ENCODE assay signal across 13 cellular contexts in the genomic region with DNA sequence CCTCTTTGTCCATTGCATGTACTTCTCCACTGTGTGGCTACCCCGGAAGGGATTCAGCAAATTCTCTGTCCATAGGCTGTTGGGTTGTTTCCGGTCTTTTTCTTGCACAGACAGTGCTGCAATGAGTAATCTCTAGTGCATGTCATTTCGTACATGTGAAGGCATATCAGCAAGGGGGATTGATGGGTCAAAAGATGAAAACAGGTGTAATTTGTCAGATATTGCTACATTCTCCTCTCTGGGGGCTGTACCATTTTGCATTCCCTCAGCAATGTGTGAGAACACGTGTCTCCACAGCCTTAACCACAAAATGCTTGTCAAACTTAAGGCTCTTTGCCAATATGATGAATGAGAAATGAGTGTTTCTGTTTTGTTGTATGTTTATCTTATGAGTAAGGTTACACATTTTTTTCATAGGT.
DNase-seq lines count a peak whose midpoint lies in the region; ATAC-seq and TF ChIP-seq lines count a peak whose summit lies in the region.
"Had no signal": no experiment of that assay in that cellular context is flagged by ENCODE, and none has a peak within 500 bp of the region (broad histone marks: within the 10 kb centered on the region; RNA-seq: fewer than 3 reads in every experiment).

No MANE protein-coding gene starts in this region.

- H3K36me3 ChIP-seq in ACC112 (ENCODE audit: insufficient read depth, low read length) (no peaks in the 10 kb centered on the region), IMR-90 (ENCODE audit: control insufficient read depth, insufficient read depth, low read length) (0 out of 2 replicates have a peak, but pooled peaks cover 1% of the 10 kb centered on the region)
- H3K36me3 ChIP-seq: cardiac muscle cell had no signal

- H3K27ac ChIP-seq in ACC112 (ENCODE audit: low read depth, low read length): peak overlapping the region; percentile 24; the same call in 1 of the 2 replicates
- H3K27ac ChIP-seq in IMR-90 (ENCODE audit: insufficient read depth, low read length): no peak overlapping the region
- H3K27ac ChIP-seq: cardiac muscle cell had no signal

- H3K4me3 ChIP-seq in ACC112 (ENCODE audit: low read depth, low read length): no peak overlapping the region
- H3K4me3 ChIP-seq in IMR-90 (ENCODE audit: insufficient read depth, low read depth, low read length): no peak overlapping the region
- H3K4me3 ChIP-seq: cardiac muscle cell had no signal

- H3K27ac Mint-ChIP-seq in mesothelial cell of epicardium: no peak overlapping the region
- H3K27ac Mint-ChIP-seq: activated CD4-positive, alpha-beta memory T cell treated with anti-CD3 and anti-CD28 coated beads for 36 hours; CD4-positive, alpha-beta T cell had no signal

- H3K23ac ChIP-seq in IMR-90 (ENCODE audit: low read depth, low read length): no peak overlapping the region

- H2AK5ac ChIP-seq in IMR-90 (ENCODE audit: low read depth, low read length): no peak overlapping the region; the same call in 1 of the 2 replicates

- no peak overlapping the region for H3K4me2 ChIP-seq in IMR-90 (ENCODE audit: low read depth, low read length)

- H3K9me3 Mint-ChIP-seq in mesothelial cell of epicardium: no peaks in the 10 kb centered on the region

- POLR2A ChIA-PET in IMR-90 (lab: Charles Lee; ENCODE audit: unreplicated experiment): no interaction called here

- no peak overlapping the region for H3K4me3 Mint-ChIP-seq in mesothelial cell of epicardium
- H3K4me3 Mint-ChIP-seq: activated CD4-positive, alpha-beta memory T cell treated with anti-CD3 and anti-CD28 coated beads for 36 hours; CD4-positive, alpha-beta T cell had no signal

- H3K14ac ChIP-seq in IMR-90 (replicated peaks; ENCODE audit: low read depth, low read length): no peak overlapping the region

- no peak overlapping the region for H2BK20ac ChIP-seq in IMR-90 (ENCODE audit: low read depth, low read length)

- H3K4ac ChIP-seq in IMR-90 (ENCODE audit: low read depth, low read length): no peak overlapping the region

- no peak overlapping the region for H4K8ac ChIP-seq in IMR-90 (ENCODE audit: low read depth in 2 of 2, low read length in 2 of 2)

- no peak overlapping the region for H2BK15ac ChIP-seq in IMR-90 (ENCODE audit: low read depth, low read length)

- no peak overlapping the region for H3K56ac ChIP-seq in IMR-90 (ENCODE audit: extremely low read depth, insufficient read depth, low read length)

- H3K4me1 ChIP-seq in ACC112 (ENCODE audit: control insufficient read depth, insufficient read depth, low read length, unreplicated experiment) (peaks cover 17% of the 10 kb centered on the region), IMR-90 (ENCODE audit: control insufficient read depth, insufficient read depth, low read length) (peaks cover 5% of the 10 kb centered on the region)

- ATAC-seq in GM19023 (IDR thresholded peaks at IDR 0.05; ENCODE audit: unreplicated experiment) (peak; percentile 40), IMR-90 (ENCODE audit: low read depth) (peak; percentile 59), GM18907 (IDR thresholded peaks at IDR 0.05; ENCODE audit: unreplicated experiment) (no peak)

- dilution Hi-C loops in IMR-90 (cut with HindIII; ENCODE audit: low sequenced_read_pairs, unreplicated experiment): no loop called here

- no peak for TF ChIP-seq RAD21 in IMR-90 (IDR thresholded peaks at IDR 0.05; ENCODE audit: low read length)

- H3K27me3 ChIP-seq in ACC112 (ENCODE audit: insufficient read depth, low read length): no peaks in the 10 kb centered on the region
- no peaks in the 10 kb centered on the region for H3K27me3 ChIP-seq in IMR-90 (ENCODE audit: control insufficient read depth, insufficient read depth, low read length)
- H3K27me3 ChIP-seq: cardiac muscle cell had no signal

- H2AFZ ChIP-seq in ACC112 (ENCODE audit: low read length, unreplicated experiment) (no peak overlapping the region), IMR-90 (replicated peaks; ENCODE audit: low read length, poor library complexity) (no peak overlapping the region)

- H3K27me3 Mint-ChIP-seq in mesothelial cell of epicardium (ENCODE audit: low read depth): no peaks in the 10 kb centered on the region
- H3K27me3 Mint-ChIP-seq: activated CD4-positive, alpha-beta memory T cell treated with anti-CD3 and anti-CD28 coated beads for 36 hours; CD4-positive, alpha-beta T cell had no signal

- H3K18ac ChIP-seq in IMR-90 (ENCODE audit: low read depth, low read length): no peak overlapping the region

- DNase-seq in IMR-90 (peak; percentile 76), epidermal melanocyte (ENCODE audit: insufficient read length, low spot score) (peak; percentile 34), superior temporal gyrus (ENCODE audit: extremely low spot score) (no peak), mesothelial cell of epicardium (ENCODE audit: low spot score in 2 of 2, unreplicated experiment in 2 of 2) (no peak)
- no peak for DNase-seq in stimulated activated CD4-positive, alpha-beta T cell treated with anti-CD3 and anti-CD28 coated beads, Interleukin-1b, Interleukin-23, amount 100 ng/mL, for 48 hours
- DNase-seq: activated CD4-positive, alpha-beta memory T cell treated with anti-CD3 and anti-CD28 coated beads for 36 hours; CD4-positive, alpha-beta T cell; NCI-H146; SIG-M5 had no signal

- intact Hi-C loops in IMR-90 (cut with micrococcal nuclease): no loop called here

- H3K79me2 ChIP-seq in ACC112 (ENCODE audit: control insufficient read depth, insufficient read depth, low read length, unreplicated experiment): no peaks in the 10 kb centered on the region

- H3K9ac ChIP-seq in IMR-90 (ENCODE audit: low read depth, low read length): no peak overlapping the region

- H2BK5ac ChIP-seq in IMR-90 (ENCODE audit: low read depth, low read length, poor library complexity, severe bottlenecking): no peak overlapping the region

- H4K20me1 ChIP-seq in IMR-90 (ENCODE audit: insufficient read depth, low read length): peaks cover 9% of the 10 kb centered on the region; the same call in 1 of the 2 replicates

- WGBS in IMR-90 (ENCODE audit: extremely low coverage in 2 of 2, insufficient read length in 1 of 2), 2 experiments: no CpG with 5 or more reads among the region's 4 CpGs

- CTCF ChIA-PET in IMR-90 (lab: Yijun Ruan, JAX): no interaction called here

- BruUV-seq in IMR-90 (replicated peaks; lab: Mats Ljungman, UMichigan): no TSS peak

- H3K9me3 ChIP-seq in IMR-90 (ENCODE audit: control insufficient read depth, insufficient read depth, low read length): peaks cover 3% of the 10 kb centered on the region

- no peak overlapping the region for H4K5ac ChIP-seq in IMR-90 (ENCODE audit: low read depth, low read length)

- H3K4me1 Mint-ChIP-seq in mesothelial cell of epicardium: no peaks in the 10 kb centered on the region

- TF ChIP-seq POLR2A in IMR-90 (IDR thresholded peaks at IDR 0.05; ENCODE audit: low read depth, low read length): no peak

- no peak for TF ChIP-seq CTCF in IMR-90 (conservative IDR thresholded peaks at IDR 0.05; ENCODE audit: low read depth, low read length)
- TF ChIP-seq CTCF in mesothelial cell of epicardium (IDR thresholded peaks at IDR 0.05; ENCODE audit: unreplicated experiment): no peak

- no peak overlapping the region for H2BK120ac ChIP-seq in IMR-90 (ENCODE audit: low read depth, low read length)

- H4K91ac ChIP-seq in IMR-90 (ENCODE audit: insufficient read depth, low read depth, low read length): no peak overlapping the region

- no peak overlapping the region for H2AK9ac ChIP-seq in IMR-90 (replicated peaks; ENCODE audit: low read depth, low read length, poor library complexity)

- H3K79me1 ChIP-seq in IMR-90 (ENCODE audit: low read depth in 1 of 2, low read length in 2 of 2): peaks cover 7 to 19% of the 10 kb centered on the region in 2 experiments

- peaks cover 7% of the 10 kb centered on the region for H3K36me3 Mint-ChIP-seq in mesothelial cell of epicardium

- peaks cover 7% of the 10 kb centered on the region; the same call in 1 of the 2 replicates for H3K9me1 ChIP-seq in IMR-90 (ENCODE audit: insufficient read depth, low read length)

- in situ Hi-C loops in IMR-90 (cut with MboI; ENCODE audit: low sequenced_read_pairs): no loop called here

TF ChIP-seq in IMR-90, 13 proteins besides CTCF, POLR2A, EP300 and RAD21:
- TF ChIP-seq RCOR1 (IDR thresholded peaks at IDR 0.05; ENCODE audit: insufficient replicate concordance, low read length) (no peak), NFE2L2 (IDR thresholded peaks at IDR 0.05; ENCODE audit: low read depth, low read length) (no peak), FOS (IDR thresholded peaks at IDR 0.05; ENCODE audit: low read depth, low read length) (no peak), MAZ (IDR thresholded peaks at IDR 0.05; ENCODE audit: borderline replicate concordance, low read depth, low read length) (no peak), MXI1 (IDR thresholded peaks at IDR 0.05; ENCODE audit: borderline replicate concordance, low read depth, low read length) (0 out of 2 replicates have a peak, but pooled peaks have one; percentile 52), SMC3 (IDR thresholded peaks at IDR 0.05; ENCODE audit: low read depth, low read length) (no peak), MAFK (IDR thresholded peaks at IDR 0.05; ENCODE audit: low read depth, low read length) (no peak), CHD1 (IDR thresholded peaks at IDR 0.05; ENCODE audit: low read depth, low read length) (no peak), RFX5 (IDR thresholded peaks at IDR 0.05; ENCODE audit: low read depth, low read length) (no peak), CEBPB (IDR thresholded peaks at IDR 0.05; ENCODE audit: low read depth, low read length) (peak; percentile 56), BHLHE40 (IDR thresholded peaks at IDR 0.05; ENCODE audit: low read depth, low read length) (peak; percentile 62; the same call in 1 of the 2 replicates)
- TF ChIP-seq, protein P1, sequence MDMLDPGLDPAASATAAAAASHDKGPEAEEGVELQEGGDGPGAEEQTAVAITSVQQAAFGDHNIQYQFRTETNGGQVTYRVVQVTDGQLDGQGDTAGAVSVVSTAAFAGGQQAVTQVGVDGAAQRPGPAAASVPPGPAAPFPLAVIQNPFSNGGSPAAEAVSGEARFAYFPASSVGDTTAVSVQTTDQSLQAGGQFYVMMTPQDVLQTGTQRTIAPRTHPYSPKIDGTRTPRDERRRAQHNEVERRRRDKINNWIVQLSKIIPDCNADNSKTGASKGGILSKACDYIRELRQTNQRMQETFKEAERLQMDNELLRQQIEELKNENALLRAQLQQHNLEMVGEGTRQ (IDR thresholded peaks at IDR 0.05; ENCODE audit: low read depth, low read length): peak; percentile 47
- TF ChIP-seq, protein P2, sequence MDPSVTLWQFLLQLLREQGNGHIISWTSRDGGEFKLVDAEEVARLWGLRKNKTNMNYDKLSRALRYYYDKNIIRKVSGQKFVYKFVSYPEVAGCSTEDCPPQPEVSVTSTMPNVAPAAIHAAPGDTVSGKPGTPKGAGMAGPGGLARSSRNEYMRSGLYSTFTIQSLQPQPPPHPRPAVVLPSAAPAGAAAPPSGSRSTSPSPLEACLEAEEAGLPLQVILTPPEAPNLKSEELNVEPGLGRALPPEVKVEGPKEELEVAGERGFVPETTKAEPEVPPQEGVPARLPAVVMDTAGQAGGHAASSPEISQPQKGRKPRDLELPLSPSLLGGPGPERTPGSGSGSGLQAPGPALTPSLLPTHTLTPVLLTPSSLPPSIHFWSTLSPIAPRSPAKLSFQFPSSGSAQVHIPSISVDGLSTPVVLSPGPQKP (IDR thresholded peaks at IDR 0.05; ENCODE audit: borderline replicate concordance, low read depth, low read length): no peak

Comparison
In these comparisons a context has a peak if more than half of its experiments do, and no peak if none do; other contexts are left out.
1. DNase-seq: peak in IMR-90 (single experiment) and epidermal melanocyte (single experiment); none in stimulated activated CD4-positive, alpha-beta T cell treated with anti-CD3 and anti-CD28 coated beads, Interleukin-1b, Interleukin-23, amount 100 ng/mL, for 48 hours (single experiment), superior temporal gyrus (single experiment) and mesothelial cell of epicardium (0 of 2).